In genomic region chr2:150676747-150677382, GRCh38 we compare ENCODE assay signal across 26 cellular contexts.
"Had no signal": no experiment of that assay in that cellular context is flagged by ENCODE, and none has a peak within 500 bp of the region (broad histone marks: within the 10 kb centered on the region; RNA-seq: fewer than 3 reads in every experiment).

No MANE protein-coding gene starts in this region.

- H3K27me3 ChIP-seq: esophagus muscularis mucosa, foreskin keratinocyte, heart left ventricle, ovary, suprapubic skin, tibial artery had no signal

- H3K9me3 Mint-ChIP-seq: activated naive CD4-positive, alpha-beta T cell treated with anti-CD3 and anti-CD28 coated beads, Interleukin-2, amount 50 U/mL, for 24 hours; activated naive CD8-positive, alpha-beta T cell treated with anti-CD3 and anti-CD28 coated beads, Interleukin-2, amount 50 U/mL, for 24 hours; activated T-cell treated with anti-CD3 and anti-CD28 coated beads, Interleukin-2, amount 50 U/mL, for 4 hours; activated T-helper 17 cell treated with anti-CD3 and anti-CD28 coated beads, Interleukin-2, amount 50 U/mL, for 72 hours; nephron; T-cell; T-helper 2 cell treated with Interferon-gamma antibody and Interleukin-4, amounts not matched to agents 5 μg/mL and 100 μg/mL, for 36 hours had no signal

- H3K4me3 ChIP-seq: esophagus muscularis mucosa, heart left ventricle, left ventricle myocardium inferior, ovary, smooth muscle cell, suprapubic skin, tibial artery had no signal

- H3K27ac ChIP-seq: esophagus muscularis mucosa, foreskin keratinocyte, heart left ventricle, left ventricle myocardium inferior, ovary, suprapubic skin, tibial artery, WERI-Rb-1 had no signal

- DNase-seq: activated CD4-positive, alpha-beta T cell treated with anti-CD3 and anti-CD28 coated beads, Interleukin-2, amount 50 U/mL, for 1 hour; activated CD4-positive, CD25-positive, alpha-beta regulatory T cell treated with anti-CD3 and anti-CD28 coated beads, Interleukin-2, amount 50 U/mL, for 72 hours; activated CD8-positive, alpha-beta T cell treated with anti-CD3 and anti-CD28 coated beads for 36 hours; activated naive CD8-positive, alpha-beta T cell treated with anti-CD3 and anti-CD28 coated beads, Interleukin-2, amount 50 U/mL, for 24 hours; activated T-cell treated with anti-CD3 and anti-CD28 coated beads, Interleukin-2, amount 50 U/mL, for 4 hours; amygdala; caudate nucleus; foreskin keratinocyte; heart left ventricle; left ventricle myocardium inferior; ovary; stimulated activated CD4-positive, alpha-beta T cell treated with anti-CD3 and anti-CD28 coated beads, Interleukin-1b, Interleukin-23, amount 100 ng/mL, for 48 hours; stimulated activated CD4-positive, alpha-beta T cell treated with anti-CD3 and anti-CD28 coated beads, Interleukin-4, amount 100 ng/mL, for 4 hours; stimulated activated CD8-positive, alpha-beta memory T cell treated with anti-CD3 and anti-CD28 coated beads, Interleukin-4, amount 100 ng/mL, for 48 hours; stimulated activated naive B cell treated with anti-CD40 and anti-IgM and Interleukin-4, amounts not matched to agents 10 μg/mL and 1 μg/mL and 100 μg/mL, for 72 hours; T-cell; tibial artery; WERI-Rb-1 had no signal

- H3K36me3 Mint-ChIP-seq: activated naive CD4-positive, alpha-beta T cell treated with anti-CD3 and anti-CD28 coated beads, Interleukin-2, amount 50 U/mL, for 24 hours; stimulated activated naive B cell treated with anti-CD40 and anti-IgM and Interleukin-4, amounts not matched to agents 10 μg/mL and 1 μg/mL and 100 μg/mL, for 72 hours; T-cell had no signal

- ATAC-seq: activated CD8-positive, alpha-beta T cell treated with anti-CD3 and anti-CD28 coated beads for 36 hours; activated naive CD8-positive, alpha-beta T cell treated with anti-CD3 and anti-CD28 coated beads, Interleukin-2, amount 50 U/mL, for 24 hours; activated T-cell treated with anti-CD3 and anti-CD28 coated beads, Interleukin-2, amount 50 U/mL, for 4 hours; activated T-helper 17 cell treated with anti-CD3 and anti-CD28 coated beads, Interleukin-2, amount 50 U/mL, for 72 hours; foreskin keratinocyte; stimulated activated naive B cell treated with anti-CD40 and anti-IgM and Interleukin-4, amounts not matched to agents 10 μg/mL and 1 μg/mL and 100 μg/mL, for 72 hours; T-cell had no signal

- H3K9me3 ChIP-seq: ovary, suprapubic skin, tibial artery had no signal

- H3K27me3 Mint-ChIP-seq: activated CD8-positive, alpha-beta T cell treated with anti-CD3 and anti-CD28 coated beads for 36 hours; activated naive CD4-positive, alpha-beta T cell treated with anti-CD3 and anti-CD28 coated beads, Interleukin-2, amount 50 U/mL, for 24 hours; activated naive CD8-positive, alpha-beta T cell treated with anti-CD3 and anti-CD28 coated beads, Interleukin-2, amount 50 U/mL, for 24 hours; activated T-helper 17 cell treated with anti-CD3 and anti-CD28 coated beads, Interleukin-2, amount 50 U/mL, for 72 hours; stimulated activated naive B cell treated with anti-CD40 and anti-IgM and Interleukin-4, amounts not matched to agents 10 μg/mL and 1 μg/mL and 100 μg/mL, for 72 hours; T-cell had no signal

- H3K4me3 Mint-ChIP-seq: activated CD8-positive, alpha-beta T cell treated with anti-CD3 and anti-CD28 coated beads for 36 hours; activated naive CD4-positive, alpha-beta T cell treated with anti-CD3 and anti-CD28 coated beads, Interleukin-2, amount 50 U/mL, for 24 hours; activated naive CD8-positive, alpha-beta T cell treated with anti-CD3 and anti-CD28 coated beads, Interleukin-2, amount 50 U/mL, for 24 hours; activated T-cell treated with anti-CD3 and anti-CD28 coated beads, Interleukin-2, amount 50 U/mL, for 4 hours; activated T-helper 17 cell treated with anti-CD3 and anti-CD28 coated beads, Interleukin-2, amount 50 U/mL, for 72 hours; nephron; stimulated activated naive B cell treated with anti-CD40 and anti-IgM and Interleukin-4, amounts not matched to agents 10 μg/mL and 1 μg/mL and 100 μg/mL, for 72 hours; T-cell; T-helper 2 cell treated with Interferon-gamma antibody and Interleukin-4, amounts not matched to agents 5 μg/mL and 100 μg/mL, for 36 hours had no signal

- H3K4me1 ChIP-seq: esophagus muscularis mucosa, heart left ventricle, left ventricle myocardium inferior, suprapubic skin, tibial artery had no signal

- H3K27ac Mint-ChIP-seq: activated CD8-positive, alpha-beta T cell treated with anti-CD3 and anti-CD28 coated beads for 36 hours; activated naive CD4-positive, alpha-beta T cell treated with anti-CD3 and anti-CD28 coated beads, Interleukin-2, amount 50 U/mL, for 24 hours; activated naive CD8-positive, alpha-beta T cell treated with anti-CD3 and anti-CD28 coated beads, Interleukin-2, amount 50 U/mL, for 24 hours; activated T-helper 17 cell treated with anti-CD3 and anti-CD28 coated beads, Interleukin-2, amount 50 U/mL, for 72 hours; nephron; progenitor cell of endocrine pancreas; stimulated activated naive B cell treated with anti-CD40 and anti-IgM and Interleukin-4, amounts not matched to agents 10 μg/mL and 1 μg/mL and 100 μg/mL, for 72 hours; T-cell; T-helper 2 cell treated with Interferon-gamma antibody and Interleukin-4, amounts not matched to agents 5 μg/mL and 100 μg/mL, for 36 hours had no signal

- H3K4me1 Mint-ChIP-seq: activated naive CD4-positive, alpha-beta T cell treated with anti-CD3 and anti-CD28 coated beads, Interleukin-2, amount 50 U/mL, for 24 hours; activated naive CD8-positive, alpha-beta T cell treated with anti-CD3 and anti-CD28 coated beads, Interleukin-2, amount 50 U/mL, for 24 hours; activated T-helper 17 cell treated with anti-CD3 and anti-CD28 coated beads, Interleukin-2, amount 50 U/mL, for 72 hours; nephron; stimulated activated naive B cell treated with anti-CD40 and anti-IgM and Interleukin-4, amounts not matched to agents 10 μg/mL and 1 μg/mL and 100 μg/mL, for 72 hours; T-cell had no signal

- H3K36me3 ChIP-seq: esophagus muscularis mucosa, heart left ventricle, left ventricle myocardium inferior, ovary, suprapubic skin, tibial artery, WERI-Rb-1 had no signal
